Comparison of ENCODE assay signal across 8 cellular contexts in genomic region chr17:5706835-5707234, GRCh38.
A peak's percentile ranks its signal among the peaks of the same experiment; 100 is the strongest.
DNase-seq lines count a peak whose midpoint lies in the region; ATAC-seq and TF ChIP-seq lines count a peak whose summit lies in the region.

No MANE protein-coding gene starts in this region.

- peaks cover 7% of the 10 kb centered on the region for H3K9me3 Mint-ChIP-seq in glutamatergic neuron (ENCODE audit: unreplicated experiment)

- TF ChIP-seq CTCF in glutamatergic neuron (IDR thresholded peaks at IDR 0.05; ENCODE audit: partially characterized antibody, unreplicated experiment): peak; percentile 88

- DNase-seq in CD1c-positive myeloid dendritic cell (ENCODE audit: extremely low spot score): peak; percentile 69
- DNase-seq in HT-29 (ENCODE audit: low spot score): peak; percentile 62
- DNase-seq in RKO (ENCODE audit: low spot score): peak; percentile 26
- DNase-seq in activated effector memory CD4-positive, alpha-beta T cell treated with anti-CD3 and anti-CD28 coated beads, Interleukin-2, amount 50 U/mL, for 16 hours: peak; percentile 82
- peak; percentile 87 for DNase-seq in glutamatergic neuron
- DNase-seq in putamen (ENCODE audit: low spot score): peak; percentile 65

- ATAC-seq in GM19455 (IDR thresholded peaks at IDR 0.05; ENCODE audit: unreplicated experiment) (no peak), HG03159 (IDR thresholded peaks at IDR 0.05; ENCODE audit: unreplicated experiment) (no peak)

- H3K27me3 Mint-ChIP-seq in glutamatergic neuron (ENCODE audit: unreplicated experiment): peaks cover 14% of the 10 kb centered on the region

- H3K4me1 Mint-ChIP-seq in glutamatergic neuron (ENCODE audit: low read depth, unreplicated experiment): peaks cover 17% of the 10 kb centered on the region

- H3K27ac Mint-ChIP-seq in glutamatergic neuron (ENCODE audit: unreplicated experiment): no peak overlapping the region

- H3K4me3 Mint-ChIP-seq in glutamatergic neuron (ENCODE audit: unreplicated experiment): no peak overlapping the region

- H3K36me3 Mint-ChIP-seq in glutamatergic neuron (ENCODE audit: unreplicated experiment): no peaks in the 10 kb centered on the region

Comparison
In these comparisons a context has a peak if more than half of its experiments do, and no peak if none do; other contexts are left out.
1. DNase-seq: peak in every context shown above with its lines; median percentile 87 in glutamatergic neuron; 82 in activated effector memory CD4-positive, alpha-beta T cell treated with anti-CD3 and anti-CD28 coated beads, Interleukin-2, amount 50 U/mL, for 16 hours; 69 in CD1c-positive myeloid dendritic cell; 65 in putamen; 62 in HT-29; 26 in RKO.